In genomic region chr4:37684154-37684553, GRCh38 we compare ENCODE assay signal across 13 cellular contexts. TPM values are rescaled to one million over a fixed set of nuclear protein-coding genes. Genes with fewer than 3 reads are reported as not detected.
A peak's percentile ranks its signal among the peaks of the same experiment; 100 is the strongest.
DNase-seq lines count a peak whose midpoint lies in the region; ATAC-seq and TF ChIP-seq lines count a peak whose summit lies in the region.
"Had no signal": no experiment of that assay in that cellular context is flagged by ENCODE, and none has a peak within 500 bp of the region (broad histone marks: within the 10 kb centered on the region; RNA-seq: fewer than 3 reads in every experiment).

No MANE protein-coding gene starts in this region.

- peaks cover 49% of the 10 kb centered on the region for H3K79me2 ChIP-seq in smooth muscle cell (ENCODE audit: low read depth)

- H3K4me3 Mint-ChIP-seq in activated T-cell treated with anti-CD3 and anti-CD28 coated beads, Interleukin-2, amount 50 U/mL, for 24 hours, result peak overlapping the region; percentile 86
- peak overlapping the region; percentile 92 for H3K4me3 Mint-ChIP-seq in endothelial cell (ENCODE audit: unreplicated experiment)
- H3K4me3 Mint-ChIP-seq in stimulated activated effector memory CD8-positive, alpha-beta T cell treated with anti-CD3 and anti-CD28 coated beads, Interleukin-12 subunit alpha, Interleukin-12 subunit beta, amount 100 ng/mL, for 72 hours, result peak overlapping the region; percentile 88

- no peak overlapping the region for H3K27ac ChIP-seq in left lung
- H3K27ac ChIP-seq in SJCRH30, result no peak overlapping the region
- H3K27ac ChIP-seq in smooth muscle cell (ENCODE audit: low read depth), result no peak overlapping the region

- peaks cover 40% of the 10 kb centered on the region for H4K20me1 ChIP-seq in smooth muscle cell (ENCODE audit: low read depth)

- no peak for TF ChIP-seq CTCF in endothelial cell (IDR thresholded peaks at IDR 0.05; ENCODE audit: unreplicated experiment)
- TF ChIP-seq CTCF in left lung (IDR thresholded peaks at IDR 0.05), result no peak
- TF ChIP-seq CTCF in smooth muscle cell (IDR thresholded peaks at IDR 0.05; ENCODE audit: borderline replicate concordance, insufficient read depth, poor library complexity, severe bottlenecking), result no peak

- H3K36me3 ChIP-seq in left lung (no peaks in the 10 kb centered on the region), SJCRH30 (peaks cover 13% of the 10 kb centered on the region), smooth muscle cell (ENCODE audit: low read depth) (no peaks in the 10 kb centered on the region)
- H3K36me3 ChIP-seq: breast epithelium, upper lobe of left lung had no signal

- peaks cover 30% of the 10 kb centered on the region for H3K36me3 Mint-ChIP-seq in activated T-cell treated with anti-CD3 and anti-CD28 coated beads, Interleukin-2, amount 50 U/mL, for 24 hours (ENCODE audit: low read depth)
- H3K36me3 Mint-ChIP-seq in endothelial cell (ENCODE audit: low read depth, unreplicated experiment), result no peaks in the 10 kb centered on the region
- peaks cover 44% of the 10 kb centered on the region for H3K36me3 Mint-ChIP-seq in stimulated activated effector memory CD8-positive, alpha-beta T cell treated with anti-CD3 and anti-CD28 coated beads, Interleukin-12 subunit alpha, Interleukin-12 subunit beta, amount 100 ng/mL, for 72 hours

- H3K4me1 Mint-ChIP-seq in activated T-cell treated with anti-CD3 and anti-CD28 coated beads, Interleukin-2, amount 50 U/mL, for 24 hours (ENCODE audit: low read depth), result peaks cover 46% of the 10 kb centered on the region
- peaks cover 17% of the 10 kb centered on the region for H3K4me1 Mint-ChIP-seq in endothelial cell (ENCODE audit: unreplicated experiment)
- peaks cover 36% of the 10 kb centered on the region for H3K4me1 Mint-ChIP-seq in stimulated activated effector memory CD8-positive, alpha-beta T cell treated with anti-CD3 and anti-CD28 coated beads, Interleukin-12 subunit alpha, Interleukin-12 subunit beta, amount 100 ng/mL, for 72 hours

- H2AFZ ChIP-seq in smooth muscle cell (ENCODE audit: low read depth), result no peak overlapping the region

- H3K9ac ChIP-seq in smooth muscle cell (ENCODE audit: low read depth), result no peak overlapping the region

- no peak overlapping the region for H3K4me2 ChIP-seq in smooth muscle cell

- intact Hi-C loops in left lung (cut with DNase I), result no loop called here

- peaks cover 14 to 49% of the 10 kb centered on the region in 2 donors for H3K4me1 ChIP-seq in left lung
- H3K4me1 ChIP-seq in SJCRH30, result peaks cover 5% of the 10 kb centered on the region
- peaks cover 3% of the 10 kb centered on the region for H3K4me1 ChIP-seq in smooth muscle cell (ENCODE audit: low read depth)
- H3K4me1 ChIP-seq: breast epithelium had no signal

- DNase-seq in activated T-cell treated with anti-CD3 and anti-CD28 coated beads, Interleukin-2, amount 50 U/mL, for 24 hours, result no peak
- DNase-seq in activated T-cell treated with anti-CD3 and anti-CD28 coated beads for 4 hours, result no peak
- peak; percentile 12 for DNase-seq in RKO (ENCODE audit: low spot score)
- no peak for DNase-seq in endothelial cell (ENCODE audit: low spot score)
- DNase-seq in stimulated activated effector memory CD8-positive, alpha-beta T cell treated with anti-CD3 and anti-CD28 coated beads, Interleukin-12 subunit alpha, Interleukin-12 subunit beta, amount 100 ng/mL, for 72 hours (ENCODE audit: low spot score in 2 of 2), result no peak
- DNase-seq in left lung, result no peak
- DNase-seq in SJCRH30, result no peak
- DNase-seq in smooth muscle cell (lab: John Stamatoyannopoulos, UW; ENCODE audit: unreplicated experiment), result no peak
- DNase-seq: NCI-H187, upper lobe of left lung had no signal

- no peaks in the 10 kb centered on the region for H3K9me3 Mint-ChIP-seq in activated T-cell treated with anti-CD3 and anti-CD28 coated beads, Interleukin-2, amount 50 U/mL, for 24 hours
- no peaks in the 10 kb centered on the region for H3K9me3 Mint-ChIP-seq in endothelial cell (ENCODE audit: unreplicated experiment)
- no peaks in the 10 kb centered on the region for H3K9me3 Mint-ChIP-seq in stimulated activated effector memory CD8-positive, alpha-beta T cell treated with anti-CD3 and anti-CD28 coated beads, Interleukin-12 subunit alpha, Interleukin-12 subunit beta, amount 100 ng/mL, for 72 hours

- H3K27me3 ChIP-seq in left lung (no peaks in the 10 kb centered on the region), SJCRH30 (no peaks in the 10 kb centered on the region), smooth muscle cell (ENCODE audit: low read depth) (no peaks in the 10 kb centered on the region)
- H3K27me3 ChIP-seq: breast epithelium, upper lobe of left lung had no signal

- H3K4me3 ChIP-seq in left lung (no peak overlapping the region), SJCRH30 (no peak overlapping the region), smooth muscle cell (no peak overlapping the region)
- H3K4me3 ChIP-seq: K562 had no signal

- WGBS in smooth muscle cell (ENCODE audit: low lambda C conversion rate), result 94% methylated on average over 2 of the region's 2 CpGs

- H3K27me3 Mint-ChIP-seq in activated T-cell treated with anti-CD3 and anti-CD28 coated beads, Interleukin-2, amount 50 U/mL, for 24 hours, result no peaks in the 10 kb centered on the region
- H3K27me3 Mint-ChIP-seq in endothelial cell (ENCODE audit: unreplicated experiment), result peaks cover 9% of the 10 kb centered on the region

- peak overlapping the region; percentile 94 for H3K27ac Mint-ChIP-seq in activated T-cell treated with anti-CD3 and anti-CD28 coated beads, Interleukin-2, amount 50 U/mL, for 24 hours
- H3K27ac Mint-ChIP-seq in endothelial cell (ENCODE audit: unreplicated experiment), result no peak overlapping the region
- H3K27ac Mint-ChIP-seq in stimulated activated effector memory CD8-positive, alpha-beta T cell treated with anti-CD3 and anti-CD28 coated beads, Interleukin-12 subunit alpha, Interleukin-12 subunit beta, amount 100 ng/mL, for 72 hours, result peak overlapping the region; percentile 94

- ATAC-seq in stimulated activated effector memory CD8-positive, alpha-beta T cell treated with anti-CD3 and anti-CD28 coated beads, Interleukin-12 subunit alpha, Interleukin-12 subunit beta, amount 100 ng/mL, for 72 hours, result no peak
- ATAC-seq in left lung, result no peak
- ATAC-seq: K562, Right ventricle myocardium inferior had no signal

- H3K9me3 ChIP-seq in left lung, result no peaks in the 10 kb centered on the region
- H3K9me3 ChIP-seq in SJCRH30 (replicated peaks), result no peaks in the 10 kb centered on the region
- no peaks in the 10 kb centered on the region for H3K9me3 ChIP-seq in smooth muscle cell (replicated peaks; ENCODE audit: low read depth)
- H3K9me3 ChIP-seq: breast epithelium, upper lobe of left lung had no signal

- no peaks in the 10 kb centered on the region for H3F3A ChIP-seq in smooth muscle cell (ENCODE audit: low read depth)

RNA-seq across cellular contexts. Expression of gene RELL1, which starts 2.0 kb away (rescaled TPM):
- 36.6 TPM for total RNA-seq in endothelial cell (ENCODE audit: unreplicated experiment)
- total RNA-seq in left lung, result 10 to 100 TPM; 31.0 to 35.6 TPM
- total RNA-seq in SJCRH30 (2014; rRNA removed; shearing (Covaris generic)), result 83.7 and 90.9 TPM in 2 replicates
- total RNA-seq in smooth muscle cell, result 36.3 and 44.5 TPM in 2 replicates
- 3.5 and 5.1 TPM in 2 replicates for polyA plus RNA-seq in smooth muscle cell
